8 cellular contexts compared by ENCODE assay signal in the genomic region with DNA sequence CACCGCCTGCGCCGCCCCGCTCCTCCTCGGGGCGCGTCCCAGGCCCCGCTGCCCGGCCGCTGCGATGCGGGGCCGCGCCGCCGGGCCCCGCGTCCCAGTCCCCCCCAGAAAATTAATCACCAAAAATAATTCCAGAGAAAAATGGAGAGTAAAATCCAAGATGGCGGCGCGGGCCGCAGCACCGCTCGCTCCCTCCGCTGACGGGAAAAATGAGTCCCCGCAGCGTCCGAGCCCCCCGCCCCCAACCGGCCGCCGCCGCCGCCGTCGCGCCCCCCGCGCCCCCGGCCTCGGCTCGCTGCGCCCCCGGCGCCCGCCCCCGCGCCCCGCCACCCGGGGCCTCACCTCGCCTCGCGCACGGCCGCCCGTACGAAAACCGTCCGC. TPM values are rescaled to one million over a fixed set of nuclear protein-coding genes. Genes with fewer than 3 reads are reported as not detected.
DNase-seq lines count a peak whose midpoint lies in the region; ATAC-seq and TF ChIP-seq lines count a peak whose summit lies in the region.

Gene KMT5B (minus strand): TSS at position 162 of the 381 bp plus-strand sequence. CDS start 23,220 bp downstream, outside the sequence.

- peak within 1 kb of the TSS; percentile 75 to 95 (median 87) for H3K4me3 ChIP-seq in dorsolateral prefrontal cortex

- peak within 1 kb of the TSS; percentile 91 for H3K4me3 Mint-ChIP-seq in memory B cell

- H3K36me3 Mint-ChIP-seq in memory B cell = no peaks in the 10 kb centered on the region

- H3K27ac Mint-ChIP-seq in memory B cell = peak within 1 kb of the TSS; percentile 93

- peaks cover 36% of the 10 kb centered on the region for H3K4me1 Mint-ChIP-seq in memory B cell

- TF ChIP-seq CTCF in VCaP (conservative IDR thresholded peaks at IDR 0.05) = no peak
- TF ChIP-seq CTCF in dorsolateral prefrontal cortex (IDR thresholded peaks at IDR 0.05 in 54 of 56, conservative IDR thresholded peaks at IDR 0.05 in 2 of 56; ENCODE audit: low read depth in 1 of 56, partially characterized antibody in 56 of 56) = no peak

- no peaks in the 10 kb centered on the region for H3K9me3 Mint-ChIP-seq in memory B cell

- H3K27ac ChIP-seq in VCaP (peak within 1 kb of the TSS; percentile 100), dorsolateral prefrontal cortex (peak within 1 kb of the TSS; percentile 94 to 100 (median 98))

- no peaks in the 10 kb centered on the region for H3K27me3 ChIP-seq in dorsolateral prefrontal cortex

- H3K27me3 Mint-ChIP-seq in memory B cell = no peaks in the 10 kb centered on the region

- DNase-seq in NCI-H82 (lab: John Stamatoyannopoulos, UW) (peak; percentile 58), NCI-H82 treated with DMSO at 0.1 percent for 48 hours (lab: John Stamatoyannopoulos, UW; ENCODE audit: unreplicated experiment) (no peak), HT1080 (ENCODE audit: low read depth) (no peak), dorsolateral prefrontal cortex (peak in 2 of 10 donors; percentile 24 to 52), memory B cell (ENCODE audit: low spot score in 2 of 2) (no peak), NCI-H2029 treated with DMSO at 0.1 percent for 48 hours (lab: John Stamatoyannopoulos, UW) (no peak)
- DNase-seq in stimulated activated CD8-positive, alpha-beta memory T cell treated with anti-CD3 and anti-CD28 coated beads, Interleukin-2, amount 100 ng/mL, for 48 hours (ENCODE audit: low read depth in 2 of 2) = peak; percentile 14 to 36

- intact Hi-C loops in dorsolateral prefrontal cortex (cut with DNase I) = loop anchor here (1.0 to 5.0 kb wide), 6 partner anchors 59 to 244 kb away; partner anchors contain the start of gene CHKA (in 2 of the 2)

- peak; percentile 9 for ATAC-seq in memory B cell (ENCODE audit: low read depth)

RNA-seq across cellular contexts. Expression of gene KMT5B, which starts in this region (rescaled TPM):
- total RNA-seq in HT1080 (2014; rRNA removed; shearing (Covaris generic)) = 18.0 and 19.8 TPM in 2 replicates
- polyA plus RNA-seq in HT1080 (2015; cell fraction: cytosol; rRNA removed) = 31.2 and 32.6 TPM in 2 replicates
- 34.9 and 38.8 TPM in 2 replicates for polyA plus RNA-seq in HT1080 (2015; cell fraction: nucleus; rRNA removed)
- 10 to 100 TPM; 44.6 to 73.3 (median 57.5) TPM for total RNA-seq in dorsolateral prefrontal cortex

Comparison
In these comparisons a context has a peak if more than half of its experiments do, and no peak if none do; other contexts are left out.
1. DNase-seq: peak in NCI-H82 (single experiment) and stimulated activated CD8-positive, alpha-beta memory T cell treated with anti-CD3 and anti-CD28 coated beads, Interleukin-2, amount 100 ng/mL, for 48 hours (2 of 2); none in NCI-H82 treated with DMSO at 0.1 percent for 48 hours (single experiment), HT1080 (single experiment), memory B cell (0 of 2) and NCI-H2029 treated with DMSO at 0.1 percent for 48 hours (single experiment).